In genomic region chr14:75153295-75153694, GRCh38 we compare ENCODE assay signal across 24 cellular contexts.
"Had no signal": no experiment of that assay in that cellular context is flagged by ENCODE, and none has a peak within 500 bp of the region (broad histone marks: within the 10 kb centered on the region; RNA-seq: fewer than 3 reads in every experiment).

No MANE protein-coding gene starts in this region.

- H3K27ac ChIP-seq: adrenal gland, esophagus squamous epithelium, left lung, ovary, psoas muscle, right atrium auricular region, spleen, upper lobe of right lung, VCaP had no signal

- H3K4me3 ChIP-seq: adrenal gland, esophagus squamous epithelium, left lung, lung, ovary, psoas muscle, right atrium auricular region, spleen, upper lobe of right lung had no signal

- H3K27ac Mint-ChIP-seq: activated CD4-positive, alpha-beta T cell treated with anti-CD3 and anti-CD28 coated beads, Interleukin-2, amount 10 ng/mL, durations not matched to agents 7 days and 5 days; activated CD8-positive, alpha-beta memory T cell treated with anti-CD3 and anti-CD28 coated beads, Interleukin-2, amount 10 ng/mL, durations not matched to agents 7 days and 5 days; activated CD8-positive, alpha-beta T cell treated with anti-CD3 and anti-CD28 coated beads for 36 hours had no signal

- H3K9me3 ChIP-seq: adrenal gland, esophagus squamous epithelium, left lung, ovary, psoas muscle, right atrium auricular region, spleen, upper lobe of right lung had no signal

- H3K36me3 ChIP-seq: ovary had no signal

- H3K4me3 Mint-ChIP-seq: activated CD4-positive, alpha-beta T cell treated with anti-CD3 and anti-CD28 coated beads, Interleukin-2, amount 10 ng/mL, durations not matched to agents 7 days and 5 days; activated CD8-positive, alpha-beta memory T cell treated with anti-CD3 and anti-CD28 coated beads, Interleukin-2, amount 10 ng/mL, durations not matched to agents 7 days and 5 days; activated CD8-positive, alpha-beta T cell treated with anti-CD3 and anti-CD28 coated beads for 36 hours; central memory CD8-positive, alpha-beta T cell; immature natural killer cell; naive thymus-derived CD8-positive, alpha-beta T cell had no signal

- DNase-seq: activated CD4-positive, alpha-beta T cell treated with anti-CD3 and anti-CD28 coated beads, Interleukin-2, amount 10 ng/mL, durations not matched to agents 7 days and 5 days; activated CD4-positive, CD25-positive, alpha-beta regulatory T cell treated with anti-CD3 and anti-CD28 coated beads, Interleukin-2, amount 50 U/mL, for 72 hours; activated CD8-positive, alpha-beta memory T cell treated with anti-CD3 and anti-CD28 coated beads, Interleukin-2, amount 10 ng/mL, durations not matched to agents 7 days and 5 days; activated CD8-positive, alpha-beta T cell treated with anti-CD3 and anti-CD28 coated beads for 36 hours; activated gamma-delta T cell; activated T-cell treated with anti-CD3 and anti-CD28 coated beads for 4 hours; adrenal gland; esophagus squamous epithelium; immature natural killer cell; left lung; naive thymus-derived CD8-positive, alpha-beta T cell; ovary; psoas muscle; spleen; stimulated activated CD4-positive, alpha-beta T cell treated with anti-CD3 and anti-CD28 coated beads, Interleukin-4, amount 100 ng/mL, for 24 hours; stimulated activated naive CD4-positive, alpha-beta T cell treated with Interleukin-2 at 50 U/mL for 16 hours; upper lobe of right lung had no signal

- H3K27me3 Mint-ChIP-seq: activated CD4-positive, alpha-beta T cell treated with anti-CD3 and anti-CD28 coated beads, Interleukin-2, amount 10 ng/mL, durations not matched to agents 7 days and 5 days; activated CD8-positive, alpha-beta memory T cell treated with anti-CD3 and anti-CD28 coated beads, Interleukin-2, amount 10 ng/mL, durations not matched to agents 7 days and 5 days; activated CD8-positive, alpha-beta T cell treated with anti-CD3 and anti-CD28 coated beads for 36 hours; central memory CD8-positive, alpha-beta T cell; naive thymus-derived CD8-positive, alpha-beta T cell had no signal

- H3K9me3 Mint-ChIP-seq: activated CD4-positive, alpha-beta T cell treated with anti-CD3 and anti-CD28 coated beads, Interleukin-2, amount 10 ng/mL, durations not matched to agents 7 days and 5 days; activated CD8-positive, alpha-beta T cell treated with anti-CD3 and anti-CD28 coated beads for 36 hours; activated naive CD4-positive, alpha-beta T cell treated with anti-CD3 and anti-CD28 coated beads, Interleukin-2, amount 50 U/mL, for 72 hours; central memory CD8-positive, alpha-beta T cell; immature natural killer cell; naive thymus-derived CD8-positive, alpha-beta T cell had no signal

- H3K27me3 ChIP-seq: adrenal gland, esophagus squamous epithelium, left lung, ovary, right atrium auricular region, spleen, upper lobe of right lung had no signal

- FAIRE-seq: astrocyte, colon had no signal

- ATAC-seq: activated CD8-positive, alpha-beta memory T cell treated with anti-CD3 and anti-CD28 coated beads, Interleukin-2, amount 10 ng/mL, durations not matched to agents 7 days and 5 days; activated CD8-positive, alpha-beta T cell treated with anti-CD3 and anti-CD28 coated beads for 36 hours; activated naive CD4-positive, alpha-beta T cell treated with anti-CD3 and anti-CD28 coated beads, Interleukin-2, amount 50 U/mL, for 72 hours; left lung; naive thymus-derived CD8-positive, alpha-beta T cell; psoas muscle; upper lobe of right lung had no signal
